Comparison of ENCODE assay signal across 12 cellular contexts in the genomic region with DNA sequence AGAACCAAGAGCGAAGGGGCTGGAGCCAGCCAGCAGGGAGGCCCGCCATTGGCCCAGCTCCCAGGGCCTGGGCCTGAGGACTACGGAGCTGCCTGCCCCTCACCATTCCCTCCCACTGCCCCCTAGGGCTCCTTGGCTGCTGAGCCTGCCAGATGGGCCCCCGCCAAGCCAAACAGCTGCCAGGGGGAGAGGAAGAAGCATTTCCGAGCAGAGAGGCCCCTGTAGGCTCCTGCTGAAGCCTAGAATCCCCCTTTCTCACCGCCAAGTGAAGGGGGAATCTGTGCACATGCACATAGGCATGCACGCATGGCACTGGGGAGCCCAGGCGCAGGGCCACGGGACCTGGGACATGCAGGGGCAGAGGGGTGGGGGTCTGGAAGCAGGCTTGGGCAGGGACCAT. TPM values are rescaled to one million over a fixed set of nuclear protein-coding genes. Genes with fewer than 3 reads are reported as not detected.
DNase-seq lines count a peak whose midpoint lies in the region; ATAC-seq and TF ChIP-seq lines count a peak whose summit lies in the region.
"Had no signal": no experiment of that assay in that cellular context is flagged by ENCODE, and none has a peak within 500 bp of the region (broad histone marks: within the 10 kb centered on the region; RNA-seq: fewer than 3 reads in every experiment).

No MANE protein-coding gene starts in this region.

- no peaks in the 10 kb centered on the region for H3K9me3 ChIP-seq in right atrium auricular region
- no peaks in the 10 kb centered on the region for H3K9me3 ChIP-seq in tibial nerve

- no peaks in the 10 kb centered on the region for H3K9me3 Mint-ChIP-seq in activated B cell treated with CpG ODN at 0.5 μM for 24 hours
- H3K9me3 Mint-ChIP-seq: activated T-helper 17 cell treated with anti-CD3 and anti-CD28 coated beads, Interleukin-2, amount 50 U/mL, for 72 hours had no signal

- TF ChIP-seq POLR2A in tibial nerve (IDR thresholded peaks at IDR 0.05): no peak

- no peak for ATAC-seq in activated B cell treated with CpG ODN at 0.5 μM for 24 hours (ENCODE audit: low read depth)
- no peak for ATAC-seq in HG03439 (IDR thresholded peaks at IDR 0.05; ENCODE audit: unreplicated experiment)
- ATAC-seq: activated T-helper 17 cell treated with anti-CD3 and anti-CD28 coated beads, Interleukin-2, amount 50 U/mL, for 72 hours had no signal

- H3K27me3 ChIP-seq in right atrium auricular region: no peaks in the 10 kb centered on the region
- H3K27me3 ChIP-seq in tibial nerve: no peaks in the 10 kb centered on the region

- H3K4me3 ChIP-seq in right atrium auricular region (no peak overlapping the region), tibial nerve (no peak overlapping the region)

- peaks cover 58% of the 10 kb centered on the region for H3K4me1 Mint-ChIP-seq in activated B cell treated with CpG ODN at 0.5 μM for 24 hours

- peaks cover 5% of the 10 kb centered on the region for H3K27me3 Mint-ChIP-seq in activated B cell treated with CpG ODN at 0.5 μM for 24 hours

- H3K36me3 Mint-ChIP-seq in activated B cell treated with CpG ODN at 0.5 μM for 24 hours (ENCODE audit: low read depth): no peaks in the 10 kb centered on the region

- DNase-seq in NCI-H2171 treated with DMSO at 0.1 percent for 48 hours (lab: John Stamatoyannopoulos, UW) (peak; percentile 34), NCI-H2171 (lab: John Stamatoyannopoulos, UW) (no peak), activated B cell treated with CpG ODN at 0.5 μM for 24 hours (no peak), right atrium auricular region (ENCODE audit: low spot score) (no peak), tibial nerve (ENCODE audit: low spot score in 2 of 2) (no peak), GM13977 (ENCODE audit: low spot score) (no peak)
- no peak for DNase-seq in activated CD8-positive, alpha-beta memory T cell treated with anti-CD3 and anti-CD28 coated beads for 24 hours
- DNase-seq: NCI-H2029; stimulated activated CD4-positive, alpha-beta T cell treated with anti-CD3 and anti-CD28 coated beads, Interleukin-1b, Interleukin-23, amount 100 ng/mL, for 48 hours; trophoblast cell had no signal

- peak in 1 of 2 donors; percentile 9 for TF ChIP-seq EP300 in tibial nerve (IDR thresholded peaks at IDR 0.05)

- CTCF ChIA-PET in activated B cell treated with CpG ODN at 0.5 μM for 24 hours (lab: Charles Lee): interaction anchor here (1.2 to 2.5 kb wide), 4 partner anchors 8 to 363 kb away, joined by 3 to 23 read pairs (median 8); no protein-coding TSS in a partner anchor

- WGBS in tibial nerve, 2 donors: 40 to 45% methylated on average over 9 of the region's 9 CpGs

- TF ChIP-seq CTCF in activated B cell treated with CpG ODN at 0.5 μM for 24 hours (IDR thresholded peaks at IDR 0.05) (no peak), right atrium auricular region (IDR thresholded peaks at IDR 0.05) (no peak), tibial nerve (IDR thresholded peaks at IDR 0.05) (no peak), GM13977 (IDR thresholded peaks at IDR 0.05; ENCODE audit: extremely low read depth, insufficient read depth, missing control alignments) (no peak)

- in situ Hi-C loops in GM13977 (cut with MboI; ENCODE audit: low pct_unique_long_range_greater_than_20kb, low sequenced_read_pairs, unreplicated experiment): no loop called here

- POLR2A ChIA-PET in activated B cell treated with CpG ODN at 0.5 μM for 24 hours (lab: Charles Lee): interaction anchor here (0.7 to 4.1 kb wide), 5 partner anchors 9 to 590 kb away, joined by 3 to 122 read pairs (median 41); a partner anchor contains a TSS

- intact Hi-C loops in activated B cell treated with CpG ODN at 0.5 μM for 24 hours (cut with micrococcal nuclease): loop anchor here (10.0 kb wide), 2 partner anchors 331 to 549 kb away; a partner anchor contains a TSS

- no peaks in the 10 kb centered on the region for H3K36me3 ChIP-seq in right atrium auricular region
- H3K36me3 ChIP-seq in tibial nerve: no peaks in the 10 kb centered on the region

- H3K27ac Mint-ChIP-seq in activated B cell treated with CpG ODN at 0.5 μM for 24 hours: peak overlapping the region; percentile 90
- H3K27ac Mint-ChIP-seq: activated T-helper 17 cell treated with anti-CD3 and anti-CD28 coated beads, Interleukin-2, amount 50 U/mL, for 72 hours had no signal

- H3K27ac ChIP-seq in right atrium auricular region (peak overlapping the region; percentile 31 to 80), tibial nerve (peak overlapping the region; percentile 52 to 87 (median 70))

- H3K4me1 ChIP-seq in right atrium auricular region (peaks cover 0 to 33% of the 10 kb centered on the region in 2 donors), tibial nerve (peaks cover 0 to 55% (median 9%) of the 10 kb centered on the region in 4 donors)

- H3K4me3 Mint-ChIP-seq in activated B cell treated with CpG ODN at 0.5 μM for 24 hours: no peak overlapping the region
- H3K4me3 Mint-ChIP-seq: activated T-helper 17 cell treated with anti-CD3 and anti-CD28 coated beads, Interleukin-2, amount 50 U/mL, for 72 hours had no signal

RNA-seq across cellular contexts. Expression of a gene that starts 28.5 kb away (rescaled TPM):
- total RNA-seq in activated B cell treated with CpG ODN at 0.5 μM for 24 hours (57.0 and 59.1 TPM in 2 replicates), right atrium auricular region (10 to 100 TPM; 40.4 to 42.7 TPM), tibial nerve (10 to 100 TPM; 38.1 to 45.8 (median 43.9) TPM)

RNA-seq across cellular contexts. Expression of a gene that starts 53.9 kb away (rescaled TPM):
- total RNA-seq in activated B cell treated with CpG ODN at 0.5 μM for 24 hours (29.0 and 31.3 TPM in 2 replicates), right atrium auricular region (100 to 1,000 TPM; 102 to 132 TPM), tibial nerve (100 to 1,000 TPM; 175 to 220 (median 177) TPM)
